ENCODE assay signal across 1 cellular context in the genomic region with DNA sequence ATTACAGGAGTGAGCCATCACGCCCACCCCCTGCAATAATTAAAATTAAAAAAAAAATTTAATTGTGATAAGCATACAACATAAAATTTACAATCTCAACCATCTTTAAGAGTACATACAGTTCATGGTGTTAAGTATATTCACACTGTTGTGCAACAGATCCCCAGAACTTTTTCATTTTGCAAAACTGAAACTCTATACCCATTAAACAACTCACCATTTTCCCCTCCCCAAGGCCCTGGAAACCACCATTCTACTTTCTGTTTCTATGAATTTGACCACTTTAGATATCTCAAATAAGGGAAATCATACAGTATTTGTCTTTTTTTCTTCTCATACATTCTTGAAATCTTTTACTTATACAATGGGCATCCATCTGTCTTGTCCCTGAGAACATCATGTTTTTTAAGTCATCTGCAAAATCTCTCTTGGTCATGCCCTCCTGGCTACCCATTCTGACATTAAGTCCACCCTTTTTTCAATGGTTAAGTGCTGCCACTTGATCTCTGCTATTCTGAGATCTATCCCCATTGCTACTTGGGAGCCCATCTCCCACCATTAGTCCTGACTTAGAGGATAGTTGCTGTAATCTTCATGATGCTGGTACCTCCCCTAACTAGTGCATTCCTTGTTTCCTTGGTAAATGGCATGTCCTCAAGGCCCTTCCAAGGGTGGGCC.
TF ChIP-seq lines count a peak whose summit lies in the region.

No MANE protein-coding gene starts in this region.

TF ChIP-seq in HEK293, 187 proteins besides CTCF, POLR2A, EP300 and RAD21 (continued from another document):
- TF ChIP-seq, protein P1, sequence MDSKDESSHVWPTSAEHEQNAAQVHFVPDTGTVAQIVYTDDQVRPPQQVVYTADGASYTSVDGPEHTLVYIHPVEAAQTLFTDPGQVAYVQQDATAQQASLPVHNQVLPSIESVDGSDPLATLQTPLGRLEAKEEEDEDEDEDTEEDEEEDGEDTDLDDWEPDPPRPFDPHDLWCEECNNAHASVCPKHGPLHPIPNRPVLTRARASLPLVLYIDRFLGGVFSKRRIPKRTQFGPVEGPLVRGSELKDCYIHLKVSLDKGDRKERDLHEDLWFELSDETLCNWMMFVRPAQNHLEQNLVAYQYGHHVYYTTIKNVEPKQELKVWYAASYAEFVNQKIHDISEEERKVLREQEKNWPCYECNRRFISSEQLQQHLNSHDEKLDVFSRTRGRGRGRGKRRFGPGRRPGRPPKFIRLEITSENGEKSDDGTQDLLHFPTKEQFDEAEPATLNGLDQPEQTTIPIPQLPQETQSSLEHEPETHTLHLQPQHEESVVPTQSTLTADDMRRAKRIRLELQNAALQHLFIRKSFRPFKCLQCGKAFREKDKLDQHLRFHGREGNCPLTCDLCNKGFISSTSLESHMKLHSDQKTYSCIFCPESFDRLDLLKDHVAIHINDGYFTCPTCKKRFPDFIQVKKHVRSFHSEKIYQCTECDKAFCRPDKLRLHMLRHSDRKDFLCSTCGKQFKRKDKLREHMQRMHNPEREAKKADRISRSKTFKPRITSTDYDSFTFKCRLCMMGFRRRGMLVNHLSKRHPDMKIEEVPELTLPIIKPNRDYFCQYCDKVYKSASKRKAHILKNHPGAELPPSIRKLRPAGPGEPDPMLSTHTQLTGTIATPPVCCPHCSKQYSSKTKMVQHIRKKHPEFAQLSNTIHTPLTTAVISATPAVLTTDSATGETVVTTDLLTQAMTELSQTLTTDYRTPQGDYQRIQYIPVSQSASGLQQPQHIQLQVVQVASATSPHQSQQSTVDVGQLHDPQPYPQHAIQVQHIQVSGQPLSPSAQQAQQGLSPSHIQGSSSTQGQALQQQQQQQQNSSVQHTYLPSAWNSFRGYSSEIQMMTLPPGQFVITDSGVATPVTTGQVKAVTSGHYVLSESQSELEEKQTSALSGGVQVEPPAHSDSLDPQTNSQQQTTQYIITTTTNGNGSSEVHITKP (tag by site-specific recombination; IDR thresholded peaks at IDR 0.05): peak; percentile 25; the same call in 1 of the 2 replicates
